Comparison of ENCODE assay signal across 7 cellular contexts in the genomic region with DNA sequence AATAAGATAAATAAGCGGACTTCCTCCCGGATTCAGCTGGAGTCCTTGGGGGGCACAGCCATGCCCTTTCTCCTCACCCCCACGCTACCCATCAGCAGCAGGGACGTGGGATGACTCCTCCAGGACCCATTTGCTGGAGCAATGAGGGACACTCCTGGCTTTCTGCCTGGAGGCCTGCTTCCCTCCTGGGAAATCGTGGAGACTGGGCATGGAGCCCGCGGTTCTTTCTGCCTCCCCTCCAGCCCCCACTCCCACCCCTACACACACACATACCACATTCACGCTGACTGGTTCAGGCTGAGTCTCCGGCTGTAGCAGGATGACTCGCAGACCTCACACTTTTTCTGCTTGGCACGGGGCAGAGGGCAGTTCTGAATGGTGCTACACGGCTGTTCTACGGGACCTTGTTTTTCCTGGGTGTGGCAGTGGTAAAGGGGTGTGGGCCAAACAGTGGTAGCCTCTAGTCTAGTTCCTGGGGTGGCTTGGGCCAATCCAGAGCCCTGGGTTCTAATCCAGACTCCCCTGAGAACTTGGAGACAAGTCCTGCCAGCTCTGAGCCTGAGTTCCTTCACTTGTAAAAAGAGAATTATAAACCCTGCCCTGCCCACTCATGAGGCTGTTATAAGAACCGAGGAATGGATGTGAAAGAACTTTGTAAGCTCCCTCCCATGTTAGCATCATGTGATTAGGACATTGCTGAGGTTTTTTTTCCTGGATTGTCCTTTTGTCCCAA.
DNase-seq lines count a peak whose midpoint lies in the region; ATAC-seq and TF ChIP-seq lines count a peak whose summit lies in the region.

No MANE protein-coding gene starts in this region.

- H3K14ac ChIP-seq in IMR-90 (replicated peaks; ENCODE audit: low read depth, low read length), result no peak overlapping the region

- H3K4me1 ChIP-seq in IMR-90 (ENCODE audit: control insufficient read depth, insufficient read depth, low read length), result no peaks in the 10 kb centered on the region
- H3K4me1 ChIP-seq in iPS-18a (ENCODE audit: control insufficient read depth, low read depth, low read length), result peaks cover 39% of the 10 kb centered on the region

- H3K4me2 ChIP-seq in IMR-90 (ENCODE audit: low read depth, low read length), result peak overlapping the region; percentile 54; the same call in 1 of the 2 replicates

- H4K8ac ChIP-seq in IMR-90 (ENCODE audit: low read depth in 2 of 2, low read length in 2 of 2), result no peak overlapping the region

- ATAC-seq in IMR-90 (ENCODE audit: low read depth), result peak; percentile 82
- no peak for ATAC-seq in HG03354 (IDR thresholded peaks at IDR 0.05; ENCODE audit: poor library complexity, severe bottlenecking, unreplicated experiment)

- no peak overlapping the region for H3K56ac ChIP-seq in IMR-90 (ENCODE audit: extremely low read depth, insufficient read depth, low read length)

- intact Hi-C loops in IMR-90 (cut with micrococcal nuclease), result no loop called here

- no peak overlapping the region for H3K23ac ChIP-seq in IMR-90 (ENCODE audit: low read depth, low read length)

- H3K79me1 ChIP-seq in IMR-90 (ENCODE audit: low read depth in 1 of 2, low read length in 2 of 2), result no peaks in the 10 kb centered on the region

- H2AK9ac ChIP-seq in IMR-90 (replicated peaks; ENCODE audit: low read depth, low read length, poor library complexity), result no peak overlapping the region

- BruUV-seq in IMR-90 (replicated peaks; lab: Mats Ljungman, UMichigan), result no TSS peak

- no peak for TF ChIP-seq RAD21 in IMR-90 (IDR thresholded peaks at IDR 0.05; ENCODE audit: low read length)

- H3K36me3 ChIP-seq in IMR-90 (ENCODE audit: control insufficient read depth, insufficient read depth, low read length) (no peaks in the 10 kb centered on the region), brain microvascular endothelial cell (replicated peaks) (no peaks in the 10 kb centered on the region), iPS-18a (ENCODE audit: control insufficient read depth, low read depth, low read length) (no peaks in the 10 kb centered on the region)

- peak; percentile 68 for DNase-seq in IMR-90
- peak; percentile 56 for DNase-seq in brain microvascular endothelial cell
- peak in 41 of 49 donors; percentile 3 to 79 (median 35) for DNase-seq in substantia nigra (lab: John Stamatoyannopoulos, UW)
- DNase-seq in HEK293T (ENCODE audit: extremely low spot score), result no peak
- no peak for DNase-seq in activated naive CD4-positive, alpha-beta T cell (lab: John Stamatoyannopoulos, UW)

- no peak overlapping the region for H2BK20ac ChIP-seq in IMR-90 (ENCODE audit: low read depth, low read length)

- POLR2A ChIA-PET in IMR-90 (lab: Charles Lee; ENCODE audit: unreplicated experiment), result no interaction called here
- POLR2A ChIA-PET in HEK293T (lab: Yijun Ruan, JAX), result no interaction called here

- H3K4ac ChIP-seq in IMR-90 (ENCODE audit: low read depth, low read length), result no peak overlapping the region

- no peaks in the 10 kb centered on the region for H4K20me1 ChIP-seq in IMR-90 (ENCODE audit: insufficient read depth, low read length)

- H2BK15ac ChIP-seq in IMR-90 (ENCODE audit: low read depth, low read length), result no peak overlapping the region

- TF ChIP-seq POLR2A in IMR-90 (IDR thresholded peaks at IDR 0.05; ENCODE audit: low read depth, low read length), result no peak

- no peak overlapping the region for H2BK120ac ChIP-seq in IMR-90 (ENCODE audit: low read depth, low read length)

- H4K91ac ChIP-seq in IMR-90 (ENCODE audit: insufficient read depth, low read depth, low read length), result no peak overlapping the region

- no peak overlapping the region for H3K4me3 ChIP-seq in IMR-90 (ENCODE audit: insufficient read depth, low read depth, low read length)
- no peak overlapping the region for H3K4me3 ChIP-seq in brain microvascular endothelial cell (ENCODE audit: low read depth, low read length)
- H3K4me3 ChIP-seq in iPS-18a (ENCODE audit: low read length), result peak overlapping the region; percentile 53

- H3K27me3 ChIP-seq in IMR-90 (ENCODE audit: control insufficient read depth, insufficient read depth, low read length), result peaks cover 2% of the 10 kb centered on the region; the same call in 1 of the 2 replicates
- H3K27me3 ChIP-seq in brain microvascular endothelial cell (replicated peaks), result peaks cover 4% of the 10 kb centered on the region
- no peaks in the 10 kb centered on the region for H3K27me3 ChIP-seq in iPS-18a (ENCODE audit: control insufficient read depth, insufficient read depth, low read length)

- in situ Hi-C loops in IMR-90 (cut with MboI; ENCODE audit: low sequenced_read_pairs), result no loop called here
- in situ Hi-C loops in brain microvascular endothelial cell (cut with HindIII; ENCODE audit: low pct_ligation_motif_present, low sequenced_read_pairs), result no loop called here

- H3K9me3 ChIP-seq in IMR-90 (ENCODE audit: control insufficient read depth, insufficient read depth, low read length) (no peaks in the 10 kb centered on the region), iPS-18a (ENCODE audit: control insufficient read depth, low read depth, low read length) (no peaks in the 10 kb centered on the region)

- no peak overlapping the region for H3K18ac ChIP-seq in IMR-90 (ENCODE audit: low read depth, low read length)

- 7% methylated on average over 3 of the region's 14 CpGs; no CpG with 5 or more reads in 1 of the 2 experiments for WGBS in IMR-90 (ENCODE audit: extremely low coverage in 2 of 2, insufficient read length in 1 of 2), 2 experiments

- CTCF ChIA-PET in IMR-90 (lab: Yijun Ruan, JAX) (no interaction called here), HEK293T (lab: Yijun Ruan, JAX) (no interaction called here)

- no peak overlapping the region for H2AK5ac ChIP-seq in IMR-90 (ENCODE audit: low read depth, low read length)

- dilution Hi-C loops in IMR-90 (cut with HindIII; ENCODE audit: low sequenced_read_pairs, unreplicated experiment), result no loop called here

- H3K9me1 ChIP-seq in IMR-90 (ENCODE audit: insufficient read depth, low read length), result no peaks in the 10 kb centered on the region

- H3K9ac ChIP-seq in IMR-90 (ENCODE audit: low read depth, low read length) (no peak overlapping the region), iPS-18a (ENCODE audit: low read length) (peak overlapping the region; percentile 58)

- peak overlapping the region; percentile 16 for H2AFZ ChIP-seq in IMR-90 (replicated peaks; ENCODE audit: low read length, poor library complexity)

- H4K5ac ChIP-seq in IMR-90 (ENCODE audit: low read depth, low read length), result no peak overlapping the region

- H3K27ac ChIP-seq in IMR-90 (ENCODE audit: insufficient read depth, low read length) (no peak overlapping the region), brain microvascular endothelial cell (no peak overlapping the region), iPS-18a (ENCODE audit: low read length) (peak overlapping the region; percentile 47), substantia nigra (ENCODE audit: low read depth, low read length, poor library complexity, severe bottlenecking) (no peak overlapping the region)

- no peak overlapping the region for H2BK5ac ChIP-seq in IMR-90 (ENCODE audit: low read depth, low read length, poor library complexity, severe bottlenecking)

- TF ChIP-seq CTCF in IMR-90 (conservative IDR thresholded peaks at IDR 0.05; ENCODE audit: low read depth, low read length), result no peak
- TF ChIP-seq CTCF in brain microvascular endothelial cell (IDR thresholded peaks at IDR 0.05; ENCODE audit: low read depth, low read length, missing control alignments), result no peak

TF ChIP-seq in IMR-90, 13 proteins besides CTCF, POLR2A, EP300 and RAD21:
- 0 out of 2 replicates have a peak, but pooled peaks have one; percentile 20 for TF ChIP-seq MAZ (IDR thresholded peaks at IDR 0.05; ENCODE audit: borderline replicate concordance, low read depth, low read length)
- TF ChIP-seq RCOR1 (IDR thresholded peaks at IDR 0.05; ENCODE audit: insufficient replicate concordance, low read length), result no peak
- TF ChIP-seq BHLHE40 (IDR thresholded peaks at IDR 0.05; ENCODE audit: low read depth, low read length), result 0 out of 2 replicates have a peak, but pooled peaks have one; percentile 14
TF ChIP-seq in IMR-90: peak in this region for 2.

TF ChIP-seq in HEK293T, 16 proteins besides CTCF, POLR2A, EP300 and RAD21:
- TF ChIP-seq ZNF384 (IDR thresholded peaks at IDR 0.05), result no peak
- TF ChIP-seq BHLHE40 (IDR thresholded peaks at IDR 0.05; ENCODE audit: borderline replicate concordance), result no peak
- no peak for TF ChIP-seq CTBP1 (IDR thresholded peaks at IDR 0.05; ENCODE audit: borderline replicate concordance)
- TF ChIP-seq L3MBTL2 (conservative IDR thresholded peaks at IDR 0.05), result no peak
- TF ChIP-seq SUZ12 (IDR thresholded peaks at IDR 0.05), result no peak
- no peak for TF ChIP-seq NFRKB (IDR thresholded peaks at IDR 0.05)
- no peak for TF ChIP-seq ARNT (IDR thresholded peaks at IDR 0.05)
- no peak for TF ChIP-seq FOXM1 (IDR thresholded peaks at IDR 0.05; ENCODE audit: borderline replicate concordance)
- TF ChIP-seq ELF4 (IDR thresholded peaks at IDR 0.05), result no peak
- TF ChIP-seq TARDBP (IDR thresholded peaks at IDR 0.05), result no peak
- TF ChIP-seq FOXA1 (IDR thresholded peaks at IDR 0.05), result no peak
- TF ChIP-seq SP1 (IDR thresholded peaks at IDR 0.05), result no peak
- no peak for TF ChIP-seq FOXK2 (IDR thresholded peaks at IDR 0.05)

Comparison
In these comparisons a context has a peak if more than half of its experiments do, and no peak if none do; other contexts are left out.
1. DNase-seq: peak in IMR-90 (single experiment), brain microvascular endothelial cell (single experiment) and substantia nigra (41 of 49); none in HEK293T (single experiment) and activated naive CD4-positive, alpha-beta T cell (0 of 4).